In the genomic region with DNA sequence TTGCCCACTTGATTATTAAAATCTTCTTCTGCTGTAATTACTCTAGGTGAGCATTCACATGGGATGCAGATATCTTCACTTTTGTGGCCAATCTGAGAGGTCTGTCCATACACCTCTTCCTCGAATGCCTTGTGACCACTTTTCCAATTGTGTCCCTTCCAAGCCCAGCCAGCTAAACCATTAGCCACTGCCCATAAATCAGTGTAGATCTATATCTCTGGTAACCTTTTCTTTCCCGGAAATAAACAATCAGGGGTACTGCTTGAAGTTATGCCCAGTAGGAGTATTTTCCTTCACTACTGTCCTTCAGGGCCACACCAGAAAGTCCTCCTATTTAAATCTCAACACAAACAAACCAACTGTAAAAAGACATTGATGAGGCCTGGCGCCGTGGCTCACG, we compare ENCODE assay signal across 26 cellular contexts.
"Had no signal": no experiment of that assay in that cellular context is flagged by ENCODE, and none has a peak within 500 bp of the region (broad histone marks: within the 10 kb centered on the region; RNA-seq: fewer than 3 reads in every experiment).

No MANE protein-coding gene starts in this region.

- H3K27ac ChIP-seq: ascending aorta, colonic mucosa, epithelial cell of prostate, esophagus squamous epithelium had no signal

- ATAC-seq: activated CD4-positive, alpha-beta T cell treated with anti-CD3 and anti-CD28 coated beads for 36 hours; activated CD8-positive, alpha-beta memory T cell treated with anti-CD3 and anti-CD28 coated beads, Interleukin-2, amount 10 ng/mL, durations not matched to agents 7 days and 5 days; activated CD8-positive, alpha-beta T cell treated with anti-CD3 and anti-CD28 coated beads, Interleukin-2, amount 10 ng/mL, durations not matched to agents 7 days and 5 days; activated naive CD4-positive, alpha-beta T cell treated with anti-CD3 and anti-CD28 coated beads, Interleukin-2, amount 50 U/mL, for 72 hours had no signal

- H3K36me3 ChIP-seq: ascending aorta, colonic mucosa, esophagus squamous epithelium had no signal

- DNase-seq: activated CD4-positive, alpha-beta memory T cell treated with anti-CD3 and anti-CD28 coated beads for 36 hours; activated CD4-positive, alpha-beta T cell treated with anti-CD3 and anti-CD28 coated beads for 36 hours; activated CD4-positive, alpha-beta T cell treated with anti-CD3 and anti-CD28 coated beads, Interleukin-2, amount 10 ng/mL, durations not matched to agents 24 days and 14 days; activated CD4-positive, CD25-positive, alpha-beta regulatory T cell; activated CD4-positive, CD25-positive, alpha-beta regulatory T cell treated with anti-CD3 and anti-CD28 coated beads, Interleukin-2, amount 50 U/mL, for 72 hours; activated CD8-positive, alpha-beta memory T cell treated with anti-CD3 and anti-CD28 coated beads, Interleukin-2, amount 10 ng/mL, durations not matched to agents 7 days and 5 days; activated CD8-positive, alpha-beta memory T cell treated with anti-CD3 and anti-CD28 coated beads, Interleukin-2, amount 50 U/mL, for 4 hours; activated CD8-positive, alpha-beta T cell treated with anti-CD3 and anti-CD28 coated beads, Interleukin-2, amount 10 ng/mL, durations not matched to agents 7 days and 5 days; activated gamma-delta T cell; activated naive CD4-positive, alpha-beta T cell; activated naive CD4-positive, alpha-beta T cell treated with anti-CD3 and anti-CD28 coated beads, Interleukin-2, amount 10 ng/mL, durations not matched to agents 7 days and 5 days; activated naive CD8-positive, alpha-beta T cell treated with anti-CD3 and anti-CD28 coated beads, Interleukin-2, amount 10 ng/mL, durations not matched to agents 7 days and 5 days; activated T-cell treated with anti-CD3 and anti-CD28 coated beads, Interleukin-2, amount 50 U/mL, for 1 hour; activated T-cell treated with anti-CD3 and anti-CD28 coated beads, Interleukin-2, amount 50 U/mL, for 48 hours; caudate nucleus; colonic mucosa; effector CD8-positive, alpha-beta T cell; esophagus squamous epithelium; foreskin melanocyte; head of caudate nucleus; hippocampal formation; T-helper 2 cell had no signal

- H3K4me3 ChIP-seq: ascending aorta, colonic mucosa, esophagus squamous epithelium had no signal

- H3K27ac Mint-ChIP-seq: activated CD4-positive, alpha-beta memory T cell treated with anti-CD3 and anti-CD28 coated beads for 36 hours; activated CD4-positive, alpha-beta T cell treated with anti-CD3 and anti-CD28 coated beads for 36 hours; activated CD4-positive, alpha-beta T cell treated with anti-CD3 and anti-CD28 coated beads, Interleukin-2, amount 10 ng/mL, durations not matched to agents 24 days and 14 days; activated CD8-positive, alpha-beta memory T cell treated with anti-CD3 and anti-CD28 coated beads, Interleukin-2, amount 10 ng/mL, durations not matched to agents 7 days and 5 days; activated CD8-positive, alpha-beta T cell treated with anti-CD3 and anti-CD28 coated beads, Interleukin-2, amount 10 ng/mL, durations not matched to agents 7 days and 5 days; activated naive CD4-positive, alpha-beta T cell treated with anti-CD3 and anti-CD28 coated beads, Interleukin-2, amount 10 ng/mL, durations not matched to agents 7 days and 5 days; activated naive CD4-positive, alpha-beta T cell treated with anti-CD3 and anti-CD28 coated beads, Interleukin-2, amount 50 U/mL, for 72 hours; activated naive CD8-positive, alpha-beta T cell treated with anti-CD3 and anti-CD28 coated beads, Interleukin-2, amount 10 ng/mL, durations not matched to agents 7 days and 5 days; brain had no signal

- H3K4me3 Mint-ChIP-seq: activated CD4-positive, alpha-beta memory T cell treated with anti-CD3 and anti-CD28 coated beads for 36 hours; activated CD4-positive, alpha-beta T cell treated with anti-CD3 and anti-CD28 coated beads for 36 hours; activated CD4-positive, alpha-beta T cell treated with anti-CD3 and anti-CD28 coated beads, Interleukin-2, amount 10 ng/mL, durations not matched to agents 24 days and 14 days; activated CD8-positive, alpha-beta memory T cell treated with anti-CD3 and anti-CD28 coated beads, Interleukin-2, amount 10 ng/mL, durations not matched to agents 7 days and 5 days; activated CD8-positive, alpha-beta T cell treated with anti-CD3 and anti-CD28 coated beads, Interleukin-2, amount 10 ng/mL, durations not matched to agents 7 days and 5 days; activated naive CD4-positive, alpha-beta T cell treated with anti-CD3 and anti-CD28 coated beads, Interleukin-2, amount 10 ng/mL, durations not matched to agents 7 days and 5 days; activated naive CD8-positive, alpha-beta T cell treated with anti-CD3 and anti-CD28 coated beads, Interleukin-2, amount 10 ng/mL, durations not matched to agents 7 days and 5 days; brain had no signal

- H3K4me1 Mint-ChIP-seq: activated CD4-positive, alpha-beta T cell treated with anti-CD3 and anti-CD28 coated beads for 36 hours; activated CD4-positive, alpha-beta T cell treated with anti-CD3 and anti-CD28 coated beads, Interleukin-2, amount 10 ng/mL, durations not matched to agents 24 days and 14 days; activated CD8-positive, alpha-beta memory T cell treated with anti-CD3 and anti-CD28 coated beads, Interleukin-2, amount 10 ng/mL, durations not matched to agents 7 days and 5 days; activated naive CD4-positive, alpha-beta T cell treated with anti-CD3 and anti-CD28 coated beads, Interleukin-2, amount 10 ng/mL, durations not matched to agents 7 days and 5 days; activated naive CD8-positive, alpha-beta T cell treated with anti-CD3 and anti-CD28 coated beads, Interleukin-2, amount 10 ng/mL, durations not matched to agents 7 days and 5 days; brain had no signal

- H3K36me3 Mint-ChIP-seq: activated CD8-positive, alpha-beta memory T cell treated with anti-CD3 and anti-CD28 coated beads, Interleukin-2, amount 10 ng/mL, durations not matched to agents 7 days and 5 days; activated naive CD4-positive, alpha-beta T cell treated with anti-CD3 and anti-CD28 coated beads, Interleukin-2, amount 10 ng/mL, durations not matched to agents 7 days and 5 days; activated naive CD8-positive, alpha-beta T cell treated with anti-CD3 and anti-CD28 coated beads, Interleukin-2, amount 10 ng/mL, durations not matched to agents 7 days and 5 days; brain had no signal

- H3K9me3 ChIP-seq: ascending aorta, colonic mucosa had no signal

- H3K4me1 ChIP-seq: ascending aorta, colonic mucosa, esophagus squamous epithelium had no signal

- H3K27me3 Mint-ChIP-seq: activated CD4-positive, alpha-beta T cell treated with anti-CD3 and anti-CD28 coated beads for 36 hours had no signal

- H3K27me3 ChIP-seq: ascending aorta, colonic mucosa, esophagus squamous epithelium had no signal
